In the genomic region with DNA sequence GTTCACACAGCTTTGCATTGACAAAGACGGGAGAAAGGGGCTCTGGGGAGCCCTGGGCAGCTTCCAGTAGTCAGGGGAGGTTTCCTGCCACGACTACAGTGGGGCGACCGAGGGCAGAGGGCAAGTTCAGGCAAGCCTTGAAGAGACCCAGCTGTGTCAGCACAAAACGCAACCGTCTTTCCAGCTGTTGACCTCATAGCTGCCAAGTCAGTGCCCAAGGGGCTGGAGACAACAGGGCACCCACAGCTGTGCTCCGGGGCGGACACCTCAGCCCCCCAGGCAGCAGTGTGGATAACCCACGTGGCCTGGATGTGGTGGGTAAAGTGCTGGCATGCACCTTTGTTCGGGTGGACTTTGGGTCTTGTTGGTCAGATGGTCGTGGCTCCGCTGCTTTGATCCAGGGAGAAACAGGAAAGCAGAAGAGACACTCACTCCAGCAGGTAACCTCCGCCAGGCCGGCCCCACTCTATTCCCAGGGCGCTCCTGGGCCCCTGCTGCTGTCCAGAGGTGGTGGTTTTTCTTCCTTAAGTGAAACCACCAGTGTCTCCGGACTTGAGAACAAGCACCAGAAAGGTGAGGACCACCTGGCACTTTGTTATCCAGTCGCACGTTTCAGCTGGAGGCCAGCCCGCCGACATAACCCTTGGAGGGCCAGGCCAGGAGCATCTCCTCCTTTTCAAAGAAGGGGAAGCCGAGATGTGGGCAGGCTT, we compare ENCODE assay signal across 1 cellular context.
TF ChIP-seq lines count a peak whose summit lies in the region.

No MANE protein-coding gene starts in this region.

TF ChIP-seq in HepG2, 621 proteins besides CTCF, POLR2A, EP300 and RAD21 (continued from another document and continues in another):
- TF ChIP-seq, protein P1, sequence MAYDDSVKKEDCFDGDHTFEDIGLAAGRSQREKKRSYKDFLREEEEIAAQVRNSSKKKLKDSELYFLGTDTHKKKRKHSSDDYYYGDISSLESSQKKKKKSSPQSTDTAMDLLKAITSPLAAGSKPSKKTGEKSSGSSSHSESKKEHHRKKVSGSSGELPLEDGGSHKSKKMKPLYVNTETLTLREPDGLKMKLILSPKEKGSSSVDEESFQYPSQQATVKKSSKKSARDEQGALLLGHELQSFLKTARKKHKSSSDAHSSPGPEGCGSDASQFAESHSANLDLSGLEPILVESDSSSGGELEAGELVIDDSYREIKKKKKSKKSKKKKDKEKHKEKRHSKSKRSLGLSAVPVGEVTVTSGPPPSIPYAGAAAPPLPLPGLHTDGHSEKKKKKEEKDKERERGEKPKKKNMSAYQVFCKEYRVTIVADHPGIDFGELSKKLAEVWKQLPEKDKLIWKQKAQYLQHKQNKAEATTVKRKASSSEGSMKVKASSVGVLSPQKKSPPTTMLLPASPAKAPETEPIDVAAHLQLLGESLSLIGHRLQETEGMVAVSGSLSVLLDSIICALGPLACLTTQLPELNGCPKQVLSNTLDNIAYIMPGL (CRISPR knock-in tag; IDR thresholded peaks at IDR 0.05; ENCODE audit: borderline replicate concordance in 1 of 2, low read depth in 1 of 2), result peak; percentile 73 to 80; a peak in 3 of 4 replicates
- TF ChIP-seq ZNF138 (CRISPR knock-in tag; IDR thresholded peaks at IDR 0.05; ENCODE audit: low read depth), result no peak
- TF ChIP-seq ZNF547 (CRISPR knock-in tag; IDR thresholded peaks at IDR 0.05), result peak; percentile 82; the same call in 1 of the 2 replicates
- 0 out of 2 replicates have a peak, but pooled peaks have one; percentile 9 for TF ChIP-seq HCFC1 (IDR thresholded peaks at IDR 0.05; ENCODE audit: low read depth, low read length)
- TF ChIP-seq MAZ (IDR thresholded peaks at IDR 0.05; ENCODE audit: borderline replicate concordance, low read depth, low read length), result no peak
- TF ChIP-seq MAZ (CRISPR knock-in tag; IDR thresholded peaks at IDR 0.05; ENCODE audit: low read depth), result peak; percentile 84
- no peak; the same call in 1 of the 2 replicates for TF ChIP-seq TCF7L2 (IDR thresholded peaks at IDR 0.05; ENCODE audit: low read depth, low read length)
- TF ChIP-seq TAF1 (CRISPR knock-in tag; IDR thresholded peaks at IDR 0.05), result peak; percentile 46; the same call in 1 of the 2 replicates
- TF ChIP-seq ZNF781 (CRISPR knock-in tag; IDR thresholded peaks at IDR 0.05; ENCODE audit: borderline replicate concordance, not compliant biosample characterization), result peak; percentile 35
- TF ChIP-seq, protein P2, sequence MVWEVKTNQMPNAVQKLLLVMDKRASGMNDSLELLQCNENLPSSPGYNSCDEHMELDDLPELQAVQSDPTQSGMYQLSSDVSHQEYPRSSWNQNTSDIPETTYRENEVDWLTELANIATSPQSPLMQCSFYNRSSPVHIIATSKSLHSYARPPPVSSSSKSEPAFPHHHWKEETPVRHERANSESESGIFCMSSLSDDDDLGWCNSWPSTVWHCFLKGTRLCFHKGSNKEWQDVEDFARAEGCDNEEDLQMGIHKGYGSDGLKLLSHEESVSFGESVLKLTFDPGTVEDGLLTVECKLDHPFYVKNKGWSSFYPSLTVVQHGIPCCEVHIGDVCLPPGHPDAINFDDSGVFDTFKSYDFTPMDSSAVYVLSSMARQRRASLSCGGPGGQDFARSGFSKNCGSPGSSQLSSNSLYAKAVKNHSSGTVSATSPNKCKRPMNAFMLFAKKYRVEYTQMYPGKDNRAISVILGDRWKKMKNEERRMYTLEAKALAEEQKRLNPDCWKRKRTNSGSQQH (CRISPR knock-in tag; IDR thresholded peaks at IDR 0.05; ENCODE audit: low read depth), result peak; percentile 93; the same call in 1 of the 2 replicates
- TF ChIP-seq, protein P3, sequence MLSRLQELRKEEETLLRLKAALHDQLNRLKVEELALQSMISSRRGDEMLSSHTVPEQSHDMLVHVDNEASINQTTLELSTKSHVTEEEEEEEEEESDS (CRISPR knock-in tag; IDR thresholded peaks at IDR 0.05; ENCODE audit: borderline replicate concordance), result no peak
- TF ChIP-seq, protein P4, sequence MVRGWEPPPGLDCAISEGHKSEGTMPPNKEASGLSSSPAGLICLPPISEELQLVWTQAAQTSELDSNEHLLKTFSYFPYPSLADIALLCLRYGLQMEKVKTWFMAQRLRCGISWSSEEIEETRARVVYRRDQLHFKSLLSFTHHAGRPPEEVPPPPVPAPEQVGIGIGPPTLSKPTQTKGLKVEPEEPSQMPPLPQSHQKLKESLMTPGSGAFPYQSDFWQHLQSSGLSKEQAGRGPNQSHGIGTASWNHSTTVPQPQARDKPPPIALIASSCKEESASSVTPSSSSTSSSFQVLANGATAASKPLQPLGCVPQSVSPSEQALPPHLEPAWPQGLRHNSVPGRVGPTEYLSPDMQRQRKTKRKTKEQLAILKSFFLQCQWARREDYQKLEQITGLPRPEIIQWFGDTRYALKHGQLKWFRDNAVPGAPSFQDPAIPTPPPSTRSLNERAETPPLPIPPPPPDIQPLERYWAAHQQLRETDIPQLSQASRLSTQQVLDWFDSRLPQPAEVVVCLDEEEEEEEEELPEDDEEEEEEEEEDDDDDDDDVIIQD (CRISPR knock-in tag; IDR thresholded peaks at IDR 0.05; ENCODE audit: low read depth), result peak; percentile 69
- TF ChIP-seq CREB1 (IDR thresholded peaks at IDR 0.05), result no peak
- no peak for TF ChIP-seq CREB1 (CRISPR knock-in tag; IDR thresholded peaks at IDR 0.05)
- no peak for TF ChIP-seq ZNF33A (CRISPR knock-in tag; IDR thresholded peaks at IDR 0.05; ENCODE audit: borderline replicate concordance)
- TF ChIP-seq TP53 (CRISPR knock-in tag; conservative IDR thresholded peaks at IDR 0.05), result peak; percentile 96
- TF ChIP-seq ADNP (CRISPR knock-in tag; IDR thresholded peaks at IDR 0.05), result no peak
- peak; percentile 87; the same call in 1 of the 2 replicates for TF ChIP-seq GTF3A (CRISPR knock-in tag; conservative IDR thresholded peaks at IDR 0.05)
- peak; percentile 97; the same call in 1 of the 2 replicates for TF ChIP-seq ZNF790 (CRISPR knock-in tag; IDR thresholded peaks at IDR 0.05; ENCODE audit: borderline replicate concordance)
- peak; percentile 97 for TF ChIP-seq ZNF605 (CRISPR knock-in tag; IDR thresholded peaks at IDR 0.05)
- TF ChIP-seq REXO4 (CRISPR knock-in tag; IDR thresholded peaks at IDR 0.05; ENCODE audit: borderline replicate concordance), result peak; percentile 81; the same call in 1 of the 2 replicates
- TF ChIP-seq, protein P5, sequence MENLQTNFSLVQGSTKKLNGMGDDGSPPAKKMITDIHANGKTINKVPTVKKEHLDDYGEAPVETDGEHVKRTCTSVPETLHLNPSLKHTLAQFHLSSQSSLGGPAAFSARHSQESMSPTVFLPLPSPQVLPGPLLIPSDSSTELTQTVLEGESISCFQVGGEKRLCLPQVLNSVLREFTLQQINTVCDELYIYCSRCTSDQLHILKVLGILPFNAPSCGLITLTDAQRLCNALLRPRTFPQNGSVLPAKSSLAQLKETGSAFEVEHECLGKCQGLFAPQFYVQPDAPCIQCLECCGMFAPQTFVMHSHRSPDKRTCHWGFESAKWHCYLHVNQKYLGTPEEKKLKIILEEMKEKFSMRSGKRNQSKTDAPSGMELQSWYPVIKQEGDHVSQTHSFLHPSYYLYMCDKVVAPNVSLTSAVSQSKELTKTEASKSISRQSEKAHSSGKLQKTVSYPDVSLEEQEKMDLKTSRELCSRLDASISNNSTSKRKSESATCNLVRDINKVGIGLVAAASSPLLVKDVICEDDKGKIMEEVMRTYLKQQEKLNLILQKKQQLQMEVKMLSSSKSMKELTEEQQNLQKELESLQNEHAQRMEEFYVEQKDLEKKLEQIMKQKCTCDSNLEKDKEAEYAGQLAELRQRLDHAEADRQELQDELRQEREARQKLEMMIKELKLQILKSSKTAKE (CRISPR knock-in tag; IDR thresholded peaks at IDR 0.05; ENCODE audit: borderline replicate concordance), result peak; percentile 74
- peak; percentile 98 for TF ChIP-seq ZNF232 (CRISPR knock-in tag; IDR thresholded peaks at IDR 0.05; ENCODE audit: borderline replicate concordance)
- TF ChIP-seq, protein P6, sequence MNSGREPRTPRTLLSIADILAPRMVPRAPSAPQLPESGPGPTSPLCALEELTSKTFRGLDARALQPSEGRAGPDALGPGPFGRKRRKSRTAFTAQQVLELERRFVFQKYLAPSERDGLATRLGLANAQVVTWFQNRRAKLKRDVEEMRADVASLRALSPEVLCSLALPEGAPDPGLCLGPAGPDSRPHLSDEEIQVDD (CRISPR knock-in tag; IDR thresholded peaks at IDR 0.05; ENCODE audit: borderline replicate concordance), result peak; percentile 93; the same call in 1 of the 2 replicates
- peak; percentile 94 for TF ChIP-seq RXRA (CRISPR knock-in tag; IDR thresholded peaks at IDR 0.05)
- TF ChIP-seq, protein P7, sequence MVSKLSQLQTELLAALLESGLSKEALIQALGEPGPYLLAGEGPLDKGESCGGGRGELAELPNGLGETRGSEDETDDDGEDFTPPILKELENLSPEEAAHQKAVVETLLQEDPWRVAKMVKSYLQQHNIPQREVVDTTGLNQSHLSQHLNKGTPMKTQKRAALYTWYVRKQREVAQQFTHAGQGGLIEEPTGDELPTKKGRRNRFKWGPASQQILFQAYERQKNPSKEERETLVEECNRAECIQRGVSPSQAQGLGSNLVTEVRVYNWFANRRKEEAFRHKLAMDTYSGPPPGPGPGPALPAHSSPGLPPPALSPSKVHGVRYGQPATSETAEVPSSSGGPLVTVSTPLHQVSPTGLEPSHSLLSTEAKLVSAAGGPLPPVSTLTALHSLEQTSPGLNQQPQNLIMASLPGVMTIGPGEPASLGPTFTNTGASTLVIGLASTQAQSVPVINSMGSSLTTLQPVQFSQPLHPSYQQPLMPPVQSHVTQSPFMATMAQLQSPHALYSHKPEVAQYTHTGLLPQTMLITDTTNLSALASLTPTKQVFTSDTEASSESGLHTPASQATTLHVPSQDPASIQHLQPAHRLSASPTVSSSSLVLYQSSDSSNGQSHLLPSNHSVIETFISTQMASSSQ (IDR thresholded peaks at IDR 0.05; ENCODE audit: low read depth), result no peak
- TF ChIP-seq, protein P7 (CRISPR knock-in tag; IDR thresholded peaks at IDR 0.05; ENCODE audit: borderline replicate concordance), result peak; percentile 86
- TF ChIP-seq ZNF124 (CRISPR knock-in tag; IDR thresholded peaks at IDR 0.05), result no peak
- TF ChIP-seq, protein P8, sequence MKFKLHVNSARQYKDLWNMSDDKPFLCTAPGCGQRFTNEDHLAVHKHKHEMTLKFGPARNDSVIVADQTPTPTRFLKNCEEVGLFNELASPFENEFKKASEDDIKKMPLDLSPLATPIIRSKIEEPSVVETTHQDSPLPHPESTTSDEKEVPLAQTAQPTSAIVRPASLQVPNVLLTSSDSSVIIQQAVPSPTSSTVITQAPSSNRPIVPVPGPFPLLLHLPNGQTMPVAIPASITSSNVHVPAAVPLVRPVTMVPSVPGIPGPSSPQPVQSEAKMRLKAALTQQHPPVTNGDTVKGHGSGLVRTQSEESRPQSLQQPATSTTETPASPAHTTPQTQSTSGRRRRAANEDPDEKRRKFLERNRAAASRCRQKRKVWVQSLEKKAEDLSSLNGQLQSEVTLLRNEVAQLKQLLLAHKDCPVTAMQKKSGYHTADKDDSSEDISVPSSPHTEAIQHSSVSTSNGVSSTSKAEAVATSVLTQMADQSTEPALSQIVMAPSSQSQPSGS (CRISPR knock-in tag; IDR thresholded peaks at IDR 0.05), result peak; percentile 88; the same call in 1 of the 2 replicates
- TF ChIP-seq JDP2 (CRISPR knock-in tag; IDR thresholded peaks at IDR 0.05; ENCODE audit: borderline replicate concordance), result no peak
- TF ChIP-seq, protein P9, sequence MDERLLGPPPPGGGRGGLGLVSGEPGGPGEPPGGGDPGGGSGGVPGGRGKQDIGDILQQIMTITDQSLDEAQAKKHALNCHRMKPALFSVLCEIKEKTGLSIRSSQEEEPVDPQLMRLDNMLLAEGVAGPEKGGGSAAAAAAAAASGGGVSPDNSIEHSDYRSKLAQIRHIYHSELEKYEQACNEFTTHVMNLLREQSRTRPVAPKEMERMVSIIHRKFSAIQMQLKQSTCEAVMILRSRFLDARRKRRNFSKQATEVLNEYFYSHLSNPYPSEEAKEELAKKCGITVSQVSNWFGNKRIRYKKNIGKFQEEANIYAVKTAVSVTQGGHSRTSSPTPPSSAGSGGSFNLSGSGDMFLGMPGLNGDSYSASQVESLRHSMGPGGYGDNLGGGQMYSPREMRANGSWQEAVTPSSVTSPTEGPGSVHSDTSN (CRISPR knock-in tag; IDR thresholded peaks at IDR 0.05), result no peak
- peak; percentile 88 for TF ChIP-seq ZBTB3 (CRISPR knock-in tag; IDR thresholded peaks at IDR 0.05; ENCODE audit: borderline replicate concordance, low read depth)
- peak; percentile 76 for TF ChIP-seq KDM2A (CRISPR knock-in tag; IDR thresholded peaks at IDR 0.05; ENCODE audit: borderline replicate concordance, low read depth)
- peak; percentile 62; the same call in 1 of the 2 replicates for TF ChIP-seq TBX3 (IDR thresholded peaks at IDR 0.05; ENCODE audit: borderline replicate concordance)
- peak; percentile 86; the same call in 1 of the 2 replicates for TF ChIP-seq ZNF264 (CRISPR knock-in tag; IDR thresholded peaks at IDR 0.05)
- peak; percentile 85; the same call in 1 of the 2 replicates for TF ChIP-seq NFE2L1 (CRISPR knock-in tag; IDR thresholded peaks at IDR 0.05; ENCODE audit: borderline replicate concordance)
- TF ChIP-seq, protein P10, sequence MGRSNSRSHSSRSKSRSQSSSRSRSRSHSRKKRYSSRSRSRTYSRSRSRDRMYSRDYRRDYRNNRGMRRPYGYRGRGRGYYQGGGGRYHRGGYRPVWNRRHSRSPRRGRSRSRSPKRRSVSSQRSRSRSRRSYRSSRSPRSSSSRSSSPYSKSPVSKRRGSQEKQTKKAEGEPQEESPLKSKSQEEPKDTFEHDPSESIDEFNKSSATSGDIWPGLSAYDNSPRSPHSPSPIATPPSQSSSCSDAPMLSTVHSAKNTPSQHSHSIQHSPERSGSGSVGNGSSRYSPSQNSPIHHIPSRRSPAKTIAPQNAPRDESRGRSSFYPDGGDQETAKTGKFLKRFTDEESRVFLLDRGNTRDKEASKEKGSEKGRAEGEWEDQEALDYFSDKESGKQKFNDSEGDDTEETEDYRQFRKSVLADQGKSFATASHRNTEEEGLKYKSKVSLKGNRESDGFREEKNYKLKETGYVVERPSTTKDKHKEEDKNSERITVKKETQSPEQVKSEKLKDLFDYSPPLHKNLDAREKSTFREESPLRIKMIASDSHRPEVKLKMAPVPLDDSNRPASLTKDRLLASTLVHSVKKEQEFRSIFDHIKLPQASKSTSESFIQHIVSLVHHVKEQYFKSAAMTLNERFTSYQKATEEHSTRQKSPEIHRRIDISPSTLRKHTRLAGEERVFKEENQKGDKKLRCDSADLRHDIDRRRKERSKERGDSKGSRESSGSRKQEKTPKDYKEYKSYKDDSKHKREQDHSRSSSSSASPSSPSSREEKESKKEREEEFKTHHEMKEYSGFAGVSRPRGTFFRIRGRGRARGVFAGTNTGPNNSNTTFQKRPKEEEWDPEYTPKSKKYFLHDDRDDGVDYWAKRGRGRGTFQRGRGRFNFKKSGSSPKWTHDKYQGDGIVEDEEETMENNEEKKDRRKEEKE (IDR thresholded peaks at IDR 0.05), result no peak
- TF ChIP-seq ZNF850 (CRISPR knock-in tag; conservative IDR thresholded peaks at IDR 0.05), result no peak
- no peak for TF ChIP-seq SIX1 (CRISPR knock-in tag; IDR thresholded peaks at IDR 0.05; ENCODE audit: borderline replicate concordance)
- TF ChIP-seq HNRNPK (IDR thresholded peaks at IDR 0.05; ENCODE audit: low read depth, low read length, poor library complexity, severe bottlenecking), result no peak
